Comparison of ENCODE assay signal across 8 cellular contexts in genomic region chr13:21670883-21671792, GRCh38. TPM values are rescaled to one million over a fixed set of nuclear protein-coding genes. Genes with fewer than 3 reads are reported as not detected.
DNase-seq lines count a peak whose midpoint lies in the region; ATAC-seq and TF ChIP-seq lines count a peak whose summit lies in the region.

Gene FGF9, plus strand, starts transcription at chr13:21671073. Its CDS starts 840 bp downstream, at chr13:21671913.

- H3K9me3 ChIP-seq in OCI-LY3 (ENCODE audit: insufficient read depth, low read length) = no peaks in the 10 kb centered on the region
- H3K9me3 ChIP-seq in fibroblast of lung (ENCODE audit: control insufficient read depth, insufficient read depth, low read depth, low read length) = no peaks in the 10 kb centered on the region

- H2AFZ ChIP-seq in OCI-LY3 (ENCODE audit: low read depth, low read length) = peak within 1 kb of the TSS; percentile 92
- peak within 1 kb of the TSS; percentile 86 for H2AFZ ChIP-seq in fibroblast of lung (ENCODE audit: low read length)

- no peaks in the 10 kb centered on the region for H3K36me3 Mint-ChIP-seq in naive thymus-derived CD8-positive, alpha-beta T cell

- no peaks in the 10 kb centered on the region for H3K9me3 Mint-ChIP-seq in naive thymus-derived CD8-positive, alpha-beta T cell

- no peaks in the 10 kb centered on the region for H3K36me3 ChIP-seq in OCI-LY3 (replicated peaks; ENCODE audit: low read depth, low read length)
- H3K36me3 ChIP-seq in fibroblast of lung (ENCODE audit: control insufficient read depth, insufficient read depth, low read length) = no peaks in the 10 kb centered on the region

- peak within 1 kb of the TSS; percentile 72 to 94 (median 88) for H3K27ac Mint-ChIP-seq in naive thymus-derived CD8-positive, alpha-beta T cell

- H3K27me3 Mint-ChIP-seq in naive thymus-derived CD8-positive, alpha-beta T cell = peaks cover 0 to 33% (median 2%) of the 10 kb centered on the region in 5 donors

- peaks cover 20 to 54% (median 47%) of the 10 kb centered on the region in 4 donors for H3K4me1 Mint-ChIP-seq in naive thymus-derived CD8-positive, alpha-beta T cell

- no peaks in the 10 kb centered on the region for H3K79me2 ChIP-seq in OCI-LY3 (ENCODE audit: low read length)
- H3K79me2 ChIP-seq in fibroblast of lung (ENCODE audit: control insufficient read depth, insufficient read depth, low read length) = no peaks in the 10 kb centered on the region

- peak; percentile 76 for ATAC-seq in GM19467 (IDR thresholded peaks at IDR 0.05; ENCODE audit: unreplicated experiment)
- ATAC-seq in naive thymus-derived CD8-positive, alpha-beta T cell = peak; percentile 66 to 70
- peak; percentile 78 for ATAC-seq in stimulated activated naive CD8-positive, alpha-beta T cell treated with anti-CD3 and anti-CD28 coated beads, Interleukin-15, Interleukin-2, amounts not matched to agents 100 U/mL and 50 U/mL, for 24 hours

- H3K4me3 Mint-ChIP-seq in naive thymus-derived CD8-positive, alpha-beta T cell = peak within 1 kb of the TSS; percentile 89 to 97 (median 94)

- TF ChIP-seq CTCF in OCI-LY3 (IDR thresholded peaks at IDR 0.05; ENCODE audit: low read depth, low read length) (no peak), fibroblast of lung (conservative IDR thresholded peaks at IDR 0.05 in 1 of 2, IDR thresholded peaks at IDR 0.05 in 1 of 2; ENCODE audit: low read depth in 1 of 2, low read length in 2 of 2) (no peak)

- peak within 1 kb of the TSS; percentile 56 for H3K9ac ChIP-seq in OCI-LY3 (ENCODE audit: low read length)
- H3K9ac ChIP-seq in fibroblast of lung (ENCODE audit: insufficient read depth, low read length) = peak within 1 kb of the TSS; percentile 5

- H3K4me2 ChIP-seq in OCI-LY3 (ENCODE audit: low read length) (peak within 1 kb of the TSS; percentile 97), fibroblast of lung (ENCODE audit: extremely low read depth, insufficient read depth, low read length) (peak within 1 kb of the TSS; percentile 95)

- H3K27me3 ChIP-seq in OCI-LY3 (ENCODE audit: low read depth, low read length) = peaks cover 40% of the 10 kb centered on the region
- peaks cover 32% of the 10 kb centered on the region for H3K27me3 ChIP-seq in fibroblast of lung (ENCODE audit: control insufficient read depth, insufficient read depth, low read length)

- DNase-seq in DMS 273 (lab: John Stamatoyannopoulos, UW; ENCODE audit: unreplicated experiment) (peak; percentile 88), HK-2 (ENCODE audit: unreplicated experiment) (peak; percentile 47), fibroblast of lung (ENCODE audit: low read depth in 2 of 2) (peak; percentile 78 to 83)
- DNase-seq in activated T-cell treated with anti-CD3 and anti-CD28 coated beads, Interleukin-2, amount 50 U/mL, for 48 hours = peak; percentile 79 to 85
- peak; percentile 71 to 89 (median 82) for DNase-seq in naive thymus-derived CD8-positive, alpha-beta T cell
- peak; percentile 81 for DNase-seq in stimulated activated naive CD8-positive, alpha-beta T cell treated with anti-CD3 and anti-CD28 coated beads, Interleukin-15, Interleukin-2, amounts not matched to agents 100 U/mL and 50 U/mL, for 24 hours

- H3K4me3 ChIP-seq in OCI-LY3 (ENCODE audit: low read length) = peak within 1 kb of the TSS; percentile 82
- H3K4me3 ChIP-seq in fibroblast of lung (replicated peaks in 1 of 4; ENCODE audit: control extremely low read depth in 1 of 4, insufficient read depth in 1 of 4, low read depth in 3 of 4, low read length in 4 of 4) = peak within 1 kb of the TSS; percentile 58 to 67 (median 60)

- POLR2A ChIA-PET in naive thymus-derived CD8-positive, alpha-beta T cell (lab: Charles Lee) = interaction anchor here (0.6 to 5.4 kb wide), 5 partner anchors 27 to 1476 kb away, joined by 3 to 37 read pairs (median 10); partner anchors contain the start of gene MICU2

- H4K20me1 ChIP-seq in OCI-LY3 (ENCODE audit: insufficient read depth, low read length) (no peaks in the 10 kb centered on the region), fibroblast of lung (ENCODE audit: control insufficient read depth, extremely low read depth, insufficient read depth, low read length) (no peaks in the 10 kb centered on the region)

- peaks cover 11% of the 10 kb centered on the region for H3K4me1 ChIP-seq in OCI-LY3 (ENCODE audit: low read length)
- no peaks in the 10 kb centered on the region for H3K4me1 ChIP-seq in fibroblast of lung (ENCODE audit: control insufficient read depth, extremely low read depth, insufficient read depth, low read length)

- H3K27ac ChIP-seq in OCI-LY3 (ENCODE audit: low read length) (no peak within 1 kb of the TSS), fibroblast of lung (ENCODE audit: insufficient read depth, low read length) (peak within 1 kb of the TSS; percentile 9)

RNA-seq across cellular contexts. Expression of gene FGF9, which starts in this region (rescaled TPM):
- total RNA-seq in fibroblast of lung = 0.33 and 0.77 TPM in 2 replicates
- polyA plus RNA-seq in fibroblast of lung = 0.06 and 0.07 TPM in 2 replicates
- 0.06 and 0.08 TPM in 2 replicates for polyA plus RNA-seq in fibroblast of lung (2012)
- polyA minus RNA-seq in fibroblast of lung (ENCODE audit: low replicate concordance) = not detected in 2 replicates
- 1 to 10 TPM; 4.6 to 5.0 TPM for total RNA-seq in naive thymus-derived CD8-positive, alpha-beta T cell
- 1 to 10 TPM; 1.3 to 3.5 (median 1.9) TPM for polyA plus RNA-seq in naive thymus-derived CD8-positive, alpha-beta T cell

Comparison
In these comparisons a context has a peak if more than half of its experiments do, and no peak if none do; other contexts are left out.
1. Peak in DNase-seq, H3K4me3 ChIP-seq, H3K27ac ChIP-seq, H3K9ac ChIP-seq and H3K4me2 ChIP-seq in fibroblast of lung; RNA of the gene not detected or under 1 TPM.